In the genomic region with DNA sequence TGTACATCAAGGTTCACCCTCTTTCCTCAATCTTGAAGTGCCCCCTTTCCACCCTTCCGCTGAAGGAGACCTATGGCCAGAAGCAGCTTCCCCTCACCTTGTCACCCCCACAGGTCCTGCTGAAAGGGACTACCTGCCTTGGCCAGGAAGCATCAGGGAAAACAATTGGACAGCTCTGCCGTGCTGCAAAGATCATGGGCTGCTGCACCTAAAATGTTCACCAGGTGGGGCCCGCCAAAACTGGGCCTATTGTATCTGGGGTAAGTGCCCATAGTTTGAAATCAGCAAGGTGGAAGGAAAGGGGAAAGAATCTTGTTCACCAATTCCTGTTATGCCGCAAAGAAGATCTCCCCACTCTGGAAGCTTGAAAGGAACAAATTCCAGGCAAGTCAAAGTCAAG, we compare ENCODE assay signal across 10 cellular contexts.
"Had no signal": no experiment of that assay in that cellular context is flagged by ENCODE, and none has a peak within 500 bp of the region (broad histone marks: within the 10 kb centered on the region; RNA-seq: fewer than 3 reads in every experiment).

No MANE protein-coding gene starts in this region.

- H3K4me3 Mint-ChIP-seq: GM23338, H9, HFFc6 had no signal

- H3K9me3 ChIP-seq: HAP-1 had no signal

- ATAC-seq: GM23338, HCT116 had no signal

- H2AFZ ChIP-seq: GM23248, GM23338 had no signal

- DNase-seq: GM23248, GOT3, H7, H9, HCEC 1CT, HFFc6 had no signal

- H3K4me1 ChIP-seq: HAP-1 had no signal

- H3K9ac ChIP-seq: GM23248 had no signal

- FAIRE-seq: H54 had no signal

- H3K4me3 ChIP-seq: GM23248, GM23338, HAP-1 had no signal

- H3K9me3 Mint-ChIP-seq: GM23338, HFFc6 had no signal

- H3K27ac ChIP-seq: GM23248 had no signal

- H3K36me3 ChIP-seq: HAP-1 had no signal

- H3K27ac Mint-ChIP-seq: GM23338, H9, HFFc6 had no signal

- H3K4me2 ChIP-seq: GM23338 had no signal
